13 cellular contexts compared by ENCODE assay signal in genomic region chr22:45905924-45906865, GRCh38.
DNase-seq lines count a peak whose midpoint lies in the region; ATAC-seq, FAIRE-seq and TF ChIP-seq lines count a peak whose summit lies in the region.
"Had no signal": no experiment of that assay in that cellular context is flagged by ENCODE, and none has a peak within 500 bp of the region (broad histone marks: within the 10 kb centered on the region; RNA-seq: fewer than 3 reads in every experiment).

No MANE protein-coding gene starts in this region.

- H3K4me3 Mint-ChIP-seq in activated T-helper 2 cell treated with anti-CD3 and anti-CD28 coated beads, Interferon-gamma antibody, Interleukin-2, Interleukin-4, amounts not matched to agents 10 μg/mL and 5 μg/mL and 100 μg/mL, durations not matched to agents 14 hours and 24 hours and 36 hours (ENCODE audit: low read depth) = no peak overlapping the region
- H3K4me3 Mint-ChIP-seq: activated B cell treated with CpG ODN at 0.5 μM for 24 hours had no signal

- H3K4me1 ChIP-seq in ascending aorta (peaks cover 6 to 18% of the 10 kb centered on the region in 2 donors), vagina (peaks cover 30% of the 10 kb centered on the region)

- intact Hi-C loops in ascending aorta (cut with DNase I) (no loop called here), Right ventricle myocardium superior (cut with DNase I) (no loop called here), vagina (cut with DNase I) (no loop called here)
- intact Hi-C loops in activated T-helper 2 cell treated with anti-CD3 and anti-CD28 coated beads, Interferon-gamma antibody, Interleukin-2, Interleukin-4, amounts not matched to agents 10 μg/mL and 5 μg/mL and 100 μg/mL, durations not matched to agents 14 hours and 24 hours and 36 hours (cut with micrococcal nuclease) = no loop called here

- H3K36me3 ChIP-seq in ascending aorta (no peaks in the 10 kb centered on the region), vagina (no peaks in the 10 kb centered on the region)

- H3K27ac Mint-ChIP-seq in activated T-helper 2 cell treated with anti-CD3 and anti-CD28 coated beads, Interferon-gamma antibody, Interleukin-2, Interleukin-4, amounts not matched to agents 10 μg/mL and 5 μg/mL and 100 μg/mL, durations not matched to agents 14 hours and 24 hours and 36 hours = no peak overlapping the region
- H3K27ac Mint-ChIP-seq: activated B cell treated with CpG ODN at 0.5 μM for 24 hours had no signal

- H3K4me1 Mint-ChIP-seq in activated T-helper 2 cell treated with anti-CD3 and anti-CD28 coated beads, Interferon-gamma antibody, Interleukin-2, Interleukin-4, amounts not matched to agents 10 μg/mL and 5 μg/mL and 100 μg/mL, durations not matched to agents 14 hours and 24 hours and 36 hours (ENCODE audit: low read depth) = no peaks in the 10 kb centered on the region

- peak overlapping the region; percentile 46 to 73 for H3K27ac ChIP-seq in ascending aorta
- H3K27ac ChIP-seq in vagina = no peak overlapping the region

- no peaks in the 10 kb centered on the region for H3K27me3 ChIP-seq in ascending aorta
- H3K27me3 ChIP-seq in vagina = no peaks in the 10 kb centered on the region

- peak; percentile 85 for ATAC-seq in Right ventricle myocardium superior (ENCODE audit: poor library complexity)
- ATAC-seq in HG02981 (IDR thresholded peaks at IDR 0.05; ENCODE audit: unreplicated experiment) = no peak

- peak overlapping the region in 1 of 2 donors; percentile 49 for H3K4me3 ChIP-seq in ascending aorta
- no peak overlapping the region for H3K4me3 ChIP-seq in vagina

- peak; percentile 65 for DNase-seq in GM04503 (ENCODE audit: low read depth)
- DNase-seq in ascending aorta (ENCODE audit: low spot score in 2 of 2) = peak in 1 of 2 donors; percentile 75
- peak; percentile 64 for DNase-seq in Right ventricle myocardium superior
- DNase-seq in retina = peak; percentile 72
- no peak for DNase-seq in HTR-8/SVneo (ENCODE audit: insufficient read length, low spot score)
- DNase-seq in activated T-helper 2 cell treated with anti-CD3 and anti-CD28 coated beads, Interferon-gamma antibody, Interleukin-2, Interleukin-4, amounts not matched to agents 10 μg/mL and 5 μg/mL and 100 μg/mL, durations not matched to agents 14 hours and 24 hours and 36 hours (ENCODE audit: low spot score) = no peak
- no peak for DNase-seq in vagina (ENCODE audit: extremely low spot score in 2 of 2)
- DNase-seq: activated B cell treated with CpG ODN at 0.5 μM for 24 hours; COR-L47; Karpas-422; stimulated activated CD8-positive, alpha-beta memory T cell treated with anti-CD3 and anti-CD28 coated beads, Interleukin-4, amount 100 ng/mL, for 48 hours had no signal

- no peak for TF ChIP-seq POLR2A in vagina (IDR thresholded peaks at IDR 0.05)

- H3K27me3 Mint-ChIP-seq in activated T-helper 2 cell treated with anti-CD3 and anti-CD28 coated beads, Interferon-gamma antibody, Interleukin-2, Interleukin-4, amounts not matched to agents 10 μg/mL and 5 μg/mL and 100 μg/mL, durations not matched to agents 14 hours and 24 hours and 36 hours (ENCODE audit: low read depth) = peaks cover 6% of the 10 kb centered on the region

- no peak for FAIRE-seq in HTR-8/SVneo (lab: Jason Lieb, UNC)
- FAIRE-seq: colon had no signal

- H3K9me3 Mint-ChIP-seq in activated T-helper 2 cell treated with anti-CD3 and anti-CD28 coated beads, Interferon-gamma antibody, Interleukin-2, Interleukin-4, amounts not matched to agents 10 μg/mL and 5 μg/mL and 100 μg/mL, durations not matched to agents 14 hours and 24 hours and 36 hours = no peaks in the 10 kb centered on the region
- H3K9me3 Mint-ChIP-seq: activated B cell treated with CpG ODN at 0.5 μM for 24 hours had no signal

- H3K9me3 ChIP-seq in ascending aorta (no peaks in the 10 kb centered on the region), vagina (no peaks in the 10 kb centered on the region)

- TF ChIP-seq CTCF in ascending aorta (IDR thresholded peaks at IDR 0.05) (peak in 1 of 3 experiments; percentile 10), vagina (IDR thresholded peaks at IDR 0.05) (no peak)

- no peaks in the 10 kb centered on the region for H3K36me3 Mint-ChIP-seq in activated T-helper 2 cell treated with anti-CD3 and anti-CD28 coated beads, Interferon-gamma antibody, Interleukin-2, Interleukin-4, amounts not matched to agents 10 μg/mL and 5 μg/mL and 100 μg/mL, durations not matched to agents 14 hours and 24 hours and 36 hours (ENCODE audit: low read depth)

Comparison
In these comparisons a context has a peak if more than half of its experiments do, and no peak if none do; other contexts are left out.
1. DNase-seq: peak in GM04503 (single experiment), Right ventricle myocardium superior (single experiment) and retina (single experiment); none in HTR-8/SVneo (single experiment), activated T-helper 2 cell treated with anti-CD3 and anti-CD28 coated beads, Interferon-gamma antibody, Interleukin-2, Interleukin-4, amounts not matched to agents 10 μg/mL and 5 μg/mL and 100 μg/mL, durations not matched to agents 14 hours and 24 hours and 36 hours (single experiment) and vagina (0 of 2).